In genomic region chr20:57409672-57410397, GRCh38 we compare ENCODE assay signal across 13 cellular contexts. TPM values are rescaled to one million over a fixed set of nuclear protein-coding genes. Genes with fewer than 3 reads are reported as not detected.
DNase-seq lines count a peak whose midpoint lies in the region; ATAC-seq, FAIRE-seq and TF ChIP-seq lines count a peak whose summit lies in the region.
"Had no signal": no experiment of that assay in that cellular context is flagged by ENCODE, and none has a peak within 500 bp of the region (broad histone marks: within the 10 kb centered on the region; RNA-seq: fewer than 3 reads in every experiment).

No MANE protein-coding gene starts in this region.

- H3K9me3 Mint-ChIP-seq in endodermal cell, result no peaks in the 10 kb centered on the region
- peaks cover 0 to 3% (median 0%) of the 10 kb centered on the region in 7 donors for H3K9me3 Mint-ChIP-seq in naive B cell
- H3K9me3 Mint-ChIP-seq: activated T-helper 17 cell treated with anti-CD3 and anti-CD28 coated beads, Interleukin-2, amount 50 U/mL, for 72 hours had no signal

- ATAC-seq in IMR-90 (ENCODE audit: low read depth) (peak; percentile 35; the same call in 1 of the 2 replicates), naive B cell (ENCODE audit: low read depth in 2 of 2) (peak in 1 of 2 donors; percentile 1), HG03565 (IDR thresholded peaks at IDR 0.05; ENCODE audit: unreplicated experiment) (no peak)
- ATAC-seq: pancreas had no signal

- no peak for TF ChIP-seq RAD21 in IMR-90 (IDR thresholded peaks at IDR 0.05; ENCODE audit: low read length)

- H3K36me3 Mint-ChIP-seq in endodermal cell (ENCODE audit: low read depth) (peaks cover 14% of the 10 kb centered on the region), naive B cell (peaks cover 6 to 10% of the 10 kb centered on the region in 2 donors)

- TF ChIP-seq CTCF in IMR-90 (conservative IDR thresholded peaks at IDR 0.05; ENCODE audit: low read depth, low read length) (no peak), endodermal cell (conservative IDR thresholded peaks at IDR 0.05) (no peak), kidney (IDR thresholded peaks at IDR 0.05; ENCODE audit: borderline replicate concordance, extremely low read depth, insufficient read depth) (no peak)

- DNase-seq in IMR-90 (no peak), endodermal cell (no peak), naive B cell (peak; percentile 39), pons (ENCODE audit: low spot score) (no peak), 8988T (no peak), kidney (no peak)
- DNase-seq: activated CD4-positive, alpha-beta T cell treated with anti-CD3 and anti-CD28 coated beads, Interleukin-2, amount 50 U/mL, for 48 hours; effector memory CD4-positive, alpha-beta T cell; stimulated activated CD4-positive, alpha-beta T cell treated with anti-CD3 and anti-CD28 coated beads, Interleukin-2, amount 100 ng/mL, for 24 hours had no signal

- H3K14ac ChIP-seq in IMR-90 (replicated peaks; ENCODE audit: low read depth, low read length), result no peak overlapping the region

- peak overlapping the region in 8 of 11 experiments; percentile 46 to 77 (median 57); a peak in 16 of 22 replicates for H3K27ac ChIP-seq in BLaER1 treated with 17β-estradiol and CSF1 and Interleukin-3, amounts not matched to agents 10 nM and 100 nM
- H3K27ac ChIP-seq in IMR-90 (ENCODE audit: insufficient read depth, low read length) (no peak overlapping the region), endodermal cell (ENCODE audit: low read depth, low read length) (peak overlapping the region; percentile 63), kidney (ENCODE audit: low read depth in 2 of 2, low read length in 2 of 2) (no peak overlapping the region)
- H3K27ac ChIP-seq: pancreas had no signal

- no peak overlapping the region for H4K8ac ChIP-seq in IMR-90 (ENCODE audit: low read depth in 2 of 2, low read length in 2 of 2)

- H3K4me3 ChIP-seq in BLaER1 treated with 17β-estradiol and CSF1 and Interleukin-3, amounts not matched to agents 10 nM and 100 nM, result no peak overlapping the region
- H3K4me3 ChIP-seq in IMR-90 (ENCODE audit: insufficient read depth, low read depth, low read length), result no peak overlapping the region
- no peak overlapping the region for H3K4me3 ChIP-seq in endodermal cell (ENCODE audit: low read length)
- no peak overlapping the region for H3K4me3 ChIP-seq in kidney (ENCODE audit: low read length in 2 of 2)
- H3K4me3 ChIP-seq: pancreas had no signal

- H3K27ac Mint-ChIP-seq in endodermal cell (no peak overlapping the region), naive B cell (peak overlapping the region; percentile 42 to 99 (median 92))
- H3K27ac Mint-ChIP-seq: activated T-helper 17 cell treated with anti-CD3 and anti-CD28 coated beads, Interleukin-2, amount 50 U/mL, for 72 hours had no signal

- H4K91ac ChIP-seq in IMR-90 (ENCODE audit: insufficient read depth, low read depth, low read length), result no peak overlapping the region

- no peak overlapping the region for H3K4me3 Mint-ChIP-seq in endodermal cell
- peak overlapping the region in 4 of 8 donors; percentile 50 to 76 (median 72) for H3K4me3 Mint-ChIP-seq in naive B cell
- H3K4me3 Mint-ChIP-seq: activated T-helper 17 cell treated with anti-CD3 and anti-CD28 coated beads, Interleukin-2, amount 50 U/mL, for 72 hours had no signal

- H4K5ac ChIP-seq in IMR-90 (ENCODE audit: low read depth, low read length), result no peak overlapping the region

- intact Hi-C loops in IMR-90 (cut with micrococcal nuclease), result no loop called here
- intact Hi-C loops in kidney (cut with DNase I), result no loop called here

- 60% methylated on average over 2 of the region's 14 CpGs; no CpG with 5 or more reads in 1 of the 2 experiments for WGBS in IMR-90 (ENCODE audit: extremely low coverage in 2 of 2, insufficient read length in 1 of 2), 2 experiments
- 60 to 79% methylated on average over 10 to 14 of the region's 14 CpGs for WGBS in endodermal cell (ENCODE audit: insufficient coverage in 1 of 2, insufficient read length in 1 of 2), 2 experiments

- H3K27me3 Mint-ChIP-seq in endodermal cell (ENCODE audit: insufficient read depth) (no peaks in the 10 kb centered on the region), naive B cell (no peaks in the 10 kb centered on the region)
- H3K27me3 Mint-ChIP-seq: activated T-helper 17 cell treated with anti-CD3 and anti-CD28 coated beads, Interleukin-2, amount 50 U/mL, for 72 hours had no signal

- in situ Hi-C loops in IMR-90 (cut with MboI; ENCODE audit: low sequenced_read_pairs), result no loop called here

- H3K56ac ChIP-seq in IMR-90 (ENCODE audit: extremely low read depth, insufficient read depth, low read length), result no peak overlapping the region

- H3K9me3 ChIP-seq in BLaER1 treated with 17β-estradiol and CSF1 and Interleukin-3, amounts not matched to agents 10 nM and 100 nM (replicated peaks in 1 of 11), result no peaks in the 10 kb centered on the region; a peak in 1 of 22 replicates
- H3K9me3 ChIP-seq in IMR-90 (ENCODE audit: control insufficient read depth, insufficient read depth, low read length) (no peaks in the 10 kb centered on the region), endodermal cell (ENCODE audit: control insufficient read depth, low read length) (no peaks in the 10 kb centered on the region), kidney (ENCODE audit: control insufficient read depth in 1 of 2, low read length in 2 of 2) (no peaks in the 10 kb centered on the region)
- H3K9me3 ChIP-seq: pancreas had no signal

- peaks cover 51 to 71% (median 64%) of the 10 kb centered on the region in 11 experiments for H4K20me1 ChIP-seq in BLaER1 treated with 17β-estradiol and CSF1 and Interleukin-3, amounts not matched to agents 10 nM and 100 nM
- no peaks in the 10 kb centered on the region for H4K20me1 ChIP-seq in IMR-90 (ENCODE audit: insufficient read depth, low read length)

- FAIRE-seq in kidney (lab: Jason Lieb, UNC), result no peak
- FAIRE-seq: pancreas had no signal

- no peak overlapping the region for H3K4ac ChIP-seq in IMR-90 (ENCODE audit: low read depth, low read length)

- peaks cover 18 to 98% (median 77%) of the 10 kb centered on the region in 10 experiments for H3K4me1 ChIP-seq in BLaER1 treated with 17β-estradiol and CSF1 and Interleukin-3, amounts not matched to agents 10 nM and 100 nM
- H3K4me1 ChIP-seq in IMR-90 (ENCODE audit: control insufficient read depth, insufficient read depth, low read length), result peaks cover 3% of the 10 kb centered on the region; the same call in 1 of the 2 replicates
- H3K4me1 ChIP-seq in endodermal cell (ENCODE audit: control insufficient read depth, insufficient read depth, low read length), result no peaks in the 10 kb centered on the region
- no peaks in the 10 kb centered on the region for H3K4me1 ChIP-seq in kidney (ENCODE audit: control insufficient read depth in 1 of 2, insufficient read depth in 1 of 2, low read depth in 1 of 2, low read length in 2 of 2)
- H3K4me1 ChIP-seq: pancreas had no signal

- no TSS peak for BruUV-seq in IMR-90 (replicated peaks; lab: Mats Ljungman, UMichigan)

- H3K4me1 Mint-ChIP-seq in endodermal cell, result no peaks in the 10 kb centered on the region
- H3K4me1 Mint-ChIP-seq in naive B cell, result peaks cover 31 to 57% (median 33%) of the 10 kb centered on the region in 3 donors

- CTCF ChIA-PET in IMR-90 (lab: Yijun Ruan, JAX), result no interaction called here

- H3K9me1 ChIP-seq in IMR-90 (ENCODE audit: insufficient read depth, low read length), result no peaks in the 10 kb centered on the region; the same call in 1 of the 2 replicates

- no peak overlapping the region for H2AK9ac ChIP-seq in IMR-90 (replicated peaks; ENCODE audit: low read depth, low read length, poor library complexity)

- dilution Hi-C loops in IMR-90 (cut with HindIII; ENCODE audit: low sequenced_read_pairs, unreplicated experiment), result no loop called here

- no peaks in the 10 kb centered on the region for H3K27me3 ChIP-seq in BLaER1 treated with 17β-estradiol and CSF1 and Interleukin-3, amounts not matched to agents 10 nM and 100 nM
- no peaks in the 10 kb centered on the region for H3K27me3 ChIP-seq in IMR-90 (ENCODE audit: control insufficient read depth, insufficient read depth, low read length)
- H3K27me3 ChIP-seq in endodermal cell (ENCODE audit: control insufficient read depth, insufficient read depth, low read length, poor library complexity, severe bottlenecking), result no peaks in the 10 kb centered on the region
- H3K27me3 ChIP-seq: pancreas had no signal

- H3K23ac ChIP-seq in IMR-90 (ENCODE audit: low read depth, low read length), result no peak overlapping the region

- no peak overlapping the region for H3K18ac ChIP-seq in IMR-90 (ENCODE audit: low read depth, low read length)

- no peak overlapping the region for H2AK5ac ChIP-seq in IMR-90 (ENCODE audit: low read depth, low read length)

- no peak overlapping the region for H2BK120ac ChIP-seq in IMR-90 (ENCODE audit: low read depth, low read length)

- H2BK5ac ChIP-seq in IMR-90 (ENCODE audit: low read depth, low read length, poor library complexity, severe bottlenecking), result no peak overlapping the region

- POLR2A ChIA-PET in IMR-90 (lab: Charles Lee; ENCODE audit: unreplicated experiment), result no interaction called here

- TF ChIP-seq POLR2A in IMR-90 (IDR thresholded peaks at IDR 0.05; ENCODE audit: low read depth, low read length), result no peak

- H2BK20ac ChIP-seq in IMR-90 (ENCODE audit: low read depth, low read length), result no peak overlapping the region

- H2AFZ ChIP-seq in IMR-90 (replicated peaks; ENCODE audit: low read length, poor library complexity), result no peak overlapping the region

- H3K9ac ChIP-seq in BLaER1 treated with 17β-estradiol and CSF1 and Interleukin-3, amounts not matched to agents 10 nM and 100 nM, result peak overlapping the region in 6 of 11 experiments; percentile 19 to 54 (median 46); a peak in 13 of 22 replicates
- H3K9ac ChIP-seq in IMR-90 (ENCODE audit: low read depth, low read length) (no peak overlapping the region), endodermal cell (ENCODE audit: extremely low read depth, low read length, poor library complexity, severe bottlenecking) (no peak overlapping the region), kidney (ENCODE audit: low read length in 2 of 2) (no peak overlapping the region)

- H3K36me3 ChIP-seq in BLaER1 treated with 17β-estradiol and CSF1 and Interleukin-3, amounts not matched to agents 10 nM and 100 nM, result peaks cover 52 to 62% (median 58%) of the 10 kb centered on the region in 11 experiments
- H3K36me3 ChIP-seq in IMR-90 (ENCODE audit: control insufficient read depth, insufficient read depth, low read length) (peaks cover 16% of the 10 kb centered on the region), endodermal cell (ENCODE audit: control insufficient read depth, insufficient read depth, low read length) (peaks cover 5% of the 10 kb centered on the region), kidney (ENCODE audit: control insufficient read depth in 1 of 2, insufficient read depth in 2 of 2, low read length in 2 of 2) (peaks cover 0 to 11% of the 10 kb centered on the region in 2 donors)

- no peaks in the 10 kb centered on the region for H3K79me1 ChIP-seq in IMR-90 (ENCODE audit: low read depth in 1 of 2, low read length in 2 of 2)

- peak overlapping the region in 3 of 11 experiments; percentile 14 to 57 (median 24); a peak in 1 of 22 replicates for H3K4me2 ChIP-seq in BLaER1 treated with 17β-estradiol and CSF1 and Interleukin-3, amounts not matched to agents 10 nM and 100 nM
- no peak overlapping the region for H3K4me2 ChIP-seq in IMR-90 (ENCODE audit: low read depth, low read length)

- H2BK15ac ChIP-seq in IMR-90 (ENCODE audit: low read depth, low read length), result no peak overlapping the region

RNA-seq across cellular contexts. Expression of gene RBM38, which starts 18.6 kb away (rescaled TPM):
- total RNA-seq in IMR-90 (2012; rRNA removed) (5.2 and 6.9 TPM in 2 replicates), endodermal cell (10 to 100 TPM; 29.0 to 30.2 TPM), kidney (16.8 TPM)
- polyA plus RNA-seq in IMR-90 (2012; rRNA removed) (11.9 and 14.6 TPM in 2 replicates), naive B cell (ENCODE audit: low read depth in 6 of 6) (100 to 1,000 TPM in 5 of 6 donors, 10 to 100 TPM in 1; 80.1 to 189 (median 157) TPM), kidney (ENCODE audit: insufficient read depth, low read depth, low replicate concordance) (18.0 TPM)
- polyA plus RNA-seq in IMR-90 (2012; cell fraction: cytosol; rRNA removed), result 9.7 and 20.7 TPM in 2 replicates
- 10.0 and 19.1 TPM in 2 replicates for polyA plus RNA-seq in IMR-90 (2012; cell fraction: nucleus; rRNA removed; ENCODE audit: low replicate concordance)
- polyA plus RNA-seq in endodermal cell (2013, experiment 1 of 2), result 58.7 TPM
- polyA plus RNA-seq in endodermal cell (2013, experiment 2 of 2), result 59.5 TPM

RNA-seq across cellular contexts. Expression of gene RAE1, which starts 58.8 kb away (rescaled TPM):
- total RNA-seq in IMR-90 (2012; rRNA removed) (32.5 and 32.8 TPM in 2 replicates), endodermal cell (10 to 100 TPM; 41.2 to 43.8 TPM), kidney (19.5 TPM)
- polyA plus RNA-seq in IMR-90 (2012; rRNA removed) (58.4 and 80.5 TPM in 2 replicates), naive B cell (ENCODE audit: low read depth in 6 of 6) (10 to 100 TPM; 31.1 to 55.1 (median 39.8) TPM), kidney (ENCODE audit: insufficient read depth, low read depth, low replicate concordance) (26.3 TPM)
- 15.2 and 24.2 TPM in 2 replicates for polyA plus RNA-seq in IMR-90 (2012; cell fraction: cytosol; rRNA removed)
- 21.6 and 70.1 TPM in 2 replicates for polyA plus RNA-seq in IMR-90 (2012; cell fraction: nucleus; rRNA removed; ENCODE audit: low replicate concordance)
- 46.4 TPM for polyA plus RNA-seq in endodermal cell (2013, experiment 1 of 2)
- 42.3 TPM for polyA plus RNA-seq in endodermal cell (2013, experiment 2 of 2)

Comparison
In these comparisons a context has a peak if more than half of its experiments do, and no peak if none do; other contexts are left out.
1. H3K27ac ChIP-seq: peak in BLaER1 treated with 17β-estradiol and CSF1 and Interleukin-3, amounts not matched to agents 10 nM and 100 nM (8 of 11) and endodermal cell (single experiment); none in IMR-90 (single experiment) and kidney (0 of 2).
2. H3K9ac ChIP-seq: peak in BLaER1 treated with 17β-estradiol and CSF1 and Interleukin-3, amounts not matched to agents 10 nM and 100 nM (6 of 11); none in IMR-90 (single experiment), endodermal cell (single experiment) and kidney (0 of 2).